1 cellular context compared by ENCODE assay signal in genomic region chr20:63498950-63499332, GRCh38.
TF ChIP-seq lines count a peak whose summit lies in the region.

Gene EEF1A2, minus strand, starts transcription at chr20:63499083. Its CDS starts 1,320 bp downstream, at chr20:63497763.

TF ChIP-seq in HepG2, 621 proteins besides CTCF, POLR2A, EP300 and RAD21:
- TF ChIP-seq ZNF142 (CRISPR knock-in tag; IDR thresholded peaks at IDR 0.05) (0 out of 2 replicates have a peak, but pooled peaks have one; percentile 58), ZNF710 (CRISPR knock-in tag; IDR thresholded peaks at IDR 0.05; ENCODE audit: borderline replicate concordance) (no peak), HNRNPLL (IDR thresholded peaks at IDR 0.05; ENCODE audit: low read depth, low read length, poor library complexity, severe bottlenecking) (peak; percentile 21)
